ENCODE assay signal across 16 cellular contexts in the genomic region with DNA sequence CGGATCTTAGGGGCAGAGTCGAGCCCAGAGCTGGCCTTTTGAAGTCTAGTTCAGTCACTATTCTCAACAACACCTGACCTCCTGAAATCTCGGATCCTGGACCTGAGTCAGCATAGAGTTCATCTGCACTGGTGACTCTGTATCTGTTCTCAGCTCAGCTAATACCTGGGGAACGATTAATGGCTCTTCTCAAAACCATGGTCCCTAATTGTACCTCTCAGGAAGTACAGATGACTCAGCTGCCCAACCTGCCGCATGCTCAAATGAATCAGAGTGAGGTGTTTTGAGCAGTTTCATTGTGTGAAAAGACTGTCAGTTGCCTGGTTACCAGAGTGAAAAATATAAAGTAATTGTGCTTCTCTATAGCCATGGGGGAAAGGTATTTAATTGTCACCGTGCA.
A peak's percentile ranks its signal among the peaks of the same experiment; 100 is the strongest.
DNase-seq lines count a peak whose midpoint lies in the region; ATAC-seq and TF ChIP-seq lines count a peak whose summit lies in the region.
"Had no signal": no experiment of that assay in that cellular context is flagged by ENCODE, and none has a peak within 500 bp of the region (broad histone marks: within the 10 kb centered on the region; RNA-seq: fewer than 3 reads in every experiment).

No MANE protein-coding gene starts in this region.

- no peak for TF ChIP-seq CTCF in HEK293 (tag by site-specific recombination; IDR thresholded peaks at IDR 0.05)
- TF ChIP-seq CTCF in WERI-Rb-1 (IDR thresholded peaks at IDR 0.05; ENCODE audit: low read depth, low read length), result no peak

- H3K27me3 ChIP-seq in WERI-Rb-1 (ENCODE audit: insufficient read depth, low read depth, severe bottlenecking), result peaks cover 77% of the 10 kb centered on the region

- DNase-seq in Daoy (ENCODE audit: low read depth), result peak; percentile 83
- DNase-seq in NCI-H345 (lab: John Stamatoyannopoulos, UW), result peak; percentile 51
- DNase-seq in epithelial cell of prostate (ENCODE audit: low read depth, low spot score), result peak; percentile 74
- DNase-seq in WERI-Rb-1, result no peak
- no peak for DNase-seq in activated CD8-positive, alpha-beta memory T cell treated with anti-CD3 and anti-CD28 coated beads, Interleukin-2, amount 50 U/mL, for 4 hours
- DNase-seq: activated CD4-positive, alpha-beta T cell treated with anti-CD3 and anti-CD28 coated beads, Interleukin-2, amount 50 U/mL, for 4 hours; anterior cingulate cortex; H7; left cardiac atrium; NCI-H1930; occipital lobe; stimulated activated naive CD4-positive, alpha-beta T cell treated with Interleukin-2 at 50 U/mL for 16 hours had no signal

- H3K4me1 ChIP-seq in HEK293 (ENCODE audit: control insufficient read depth, insufficient read depth, low read length), result no peaks in the 10 kb centered on the region
- H3K4me1 ChIP-seq: SJSA1 had no signal

- POLR2A ChIA-PET in HEK293 (lab: Yijun Ruan, JAX), result no interaction called here

- no peak for ATAC-seq in GM18517 (IDR thresholded peaks at IDR 0.05; ENCODE audit: unreplicated experiment)
- no peak for ATAC-seq in GM18909 (IDR thresholded peaks at IDR 0.05; ENCODE audit: poor library complexity, unreplicated experiment)
- ATAC-seq: left cardiac atrium had no signal

- H3K4me3 ChIP-seq in HEK293 (ENCODE audit: low read depth, low read length), result no peak overlapping the region
- no peak overlapping the region for H3K4me3 ChIP-seq in WERI-Rb-1 (ENCODE audit: low read depth, low read length)
- H3K4me3 ChIP-seq: SJSA1 had no signal

- CTCF ChIA-PET in HEK293 (lab: Yijun Ruan, JAX), result no interaction called here

- H3K9me3 ChIP-seq in HEK293 (ENCODE audit: control insufficient read depth, insufficient read depth, low read depth, low read length), result no peaks in the 10 kb centered on the region
- H3K9me3 ChIP-seq in WERI-Rb-1 (ENCODE audit: severe bottlenecking), result no peaks in the 10 kb centered on the region
- H3K9me3 ChIP-seq: SJSA1 had no signal

- H3K36me3 ChIP-seq in HEK293 (ENCODE audit: control insufficient read depth in 2 of 2, insufficient read depth in 1 of 2, low read length in 2 of 2) (no peaks in the 10 kb centered on the region), WERI-Rb-1 (no peaks in the 10 kb centered on the region)
- H3K36me3 ChIP-seq: SJSA1 had no signal

- H3K27ac ChIP-seq in HEK293 (ENCODE audit: extremely low read depth, low read depth, low read length) (no peak overlapping the region), epithelial cell of prostate (peak overlapping the region; percentile 75), WERI-Rb-1 (no peak overlapping the region)
- H3K27ac ChIP-seq: SJSA1 had no signal

TF ChIP-seq in HEK293, 187 proteins besides CTCF, POLR2A, EP300 and RAD21:
- TF ChIP-seq ZNF155 (tag by site-specific recombination; IDR thresholded peaks at IDR 0.05) (no peak), ZBTB17 (tag by site-specific recombination; IDR thresholded peaks at IDR 0.05) (0 out of 2 replicates have a peak, but pooled peaks have one; percentile 60), KLF1 (tag by site-specific recombination; IDR thresholded peaks at IDR 0.05) (no peak), ZBTB48 (tag by site-specific recombination; IDR thresholded peaks at IDR 0.05) (peak; percentile 59; the same call in 1 of the 2 replicates)

Comparison
In these comparisons a context has a peak if more than half of its experiments do, and no peak if none do; other contexts are left out.
1. DNase-seq: peak in Daoy (single experiment), NCI-H345 (single experiment) and epithelial cell of prostate (single experiment); none in WERI-Rb-1 (single experiment) and activated CD8-positive, alpha-beta memory T cell treated with anti-CD3 and anti-CD28 coated beads, Interleukin-2, amount 50 U/mL, for 4 hours (single experiment).